ENCODE assay signal across 20 cellular contexts in genomic region chr16:88640520-88641247, GRCh38. TPM values are rescaled to one million over a fixed set of nuclear protein-coding genes. Genes with fewer than 3 reads are reported as not detected.
A peak's percentile ranks its signal among the peaks of the same experiment; 100 is the strongest.
DNase-seq lines count a peak whose midpoint lies in the region; ATAC-seq, FAIRE-seq and TF ChIP-seq lines count a peak whose summit lies in the region.
"Had no signal": no experiment of that assay in that cellular context is flagged by ENCODE, and none has a peak within 500 bp of the region (broad histone marks: within the 10 kb centered on the region; RNA-seq: fewer than 3 reads in every experiment).

No MANE protein-coding gene starts in this region.

- H3K36me3 ChIP-seq in CD8-positive, alpha-beta memory T cell (ENCODE audit: insufficient read depth, low read length), result no peaks in the 10 kb centered on the region
- peaks cover 0 to 29% (median 0%) of the 10 kb centered on the region in 9 donors for H3K36me3 ChIP-seq in heart left ventricle
- H3K36me3 ChIP-seq: breast epithelium, thoracic aorta had no signal

- H3K4me1 Mint-ChIP-seq in CD4-positive, alpha-beta T cell (ENCODE audit: low read depth), result peaks cover 40% of the 10 kb centered on the region
- peaks cover 56 to 74% (median 71%) of the 10 kb centered on the region in 3 donors for H3K4me1 Mint-ChIP-seq in naive B cell
- H3K4me1 Mint-ChIP-seq in CD8-positive, alpha-beta memory T cell, result peaks cover 42 to 69% (median 44%) of the 10 kb centered on the region in 3 donors

- H3K27ac ChIP-seq in CD4-positive, alpha-beta T cell (ENCODE audit: low read depth, low read length), result no peak overlapping the region
- H3K27ac ChIP-seq in CD8-positive, alpha-beta memory T cell (ENCODE audit: low read depth, low read length), result no peak overlapping the region
- no peak overlapping the region for H3K27ac ChIP-seq in heart left ventricle
- H3K27ac ChIP-seq: breast epithelium, gastroesophageal sphincter, skin epidermis, thoracic aorta had no signal

- no peaks in the 10 kb centered on the region for H3K9me3 Mint-ChIP-seq in CD4-positive, alpha-beta T cell
- no peaks in the 10 kb centered on the region for H3K9me3 Mint-ChIP-seq in naive B cell
- H3K9me3 Mint-ChIP-seq in CD8-positive, alpha-beta memory T cell, result peaks cover 0 to 6% (median 3%) of the 10 kb centered on the region in 5 donors
- H3K9me3 Mint-ChIP-seq: activated CD4-positive, alpha-beta T cell treated with anti-CD3 and anti-CD28 coated beads, Interleukin-2, amount 10 ng/mL, durations not matched to agents 24 days and 14 days had no signal

- H3K4me1 ChIP-seq in CD8-positive, alpha-beta memory T cell (ENCODE audit: insufficient read depth, low read length), result peaks cover 35% of the 10 kb centered on the region
- peaks cover 0 to 11% (median 0%) of the 10 kb centered on the region in 12 donors for H3K4me1 ChIP-seq in heart left ventricle
- H3K4me1 ChIP-seq: gastroesophageal sphincter had no signal

- CTCF ChIA-PET in CD4-positive, alpha-beta T cell (lab: Charles Lee), result no interaction called here
- CTCF ChIA-PET in CD8-positive, alpha-beta memory T cell (lab: Charles Lee), result interaction anchor here (1.4 kb wide), 2 partner anchors 9 to 44 kb away, joined by 3 to 4 read pairs; no protein-coding TSS in a partner anchor

- H3K27me3 ChIP-seq in CD4-positive, alpha-beta T cell (ENCODE audit: control insufficient read depth, insufficient read depth, low read length), result peaks cover 19% of the 10 kb centered on the region
- no peaks in the 10 kb centered on the region for H3K27me3 ChIP-seq in CD8-positive, alpha-beta memory T cell (ENCODE audit: insufficient read depth, low read length, poor library complexity, severe bottlenecking)
- H3K27me3 ChIP-seq in heart left ventricle, result peaks cover 16 to 55% (median 30%) of the 10 kb centered on the region in 9 donors

- H3K9me3 ChIP-seq in CD4-positive, alpha-beta T cell (ENCODE audit: control insufficient read depth, low read length), result no peaks in the 10 kb centered on the region
- H3K9me3 ChIP-seq in CD8-positive, alpha-beta memory T cell (ENCODE audit: low read length), result no peaks in the 10 kb centered on the region
- no peaks in the 10 kb centered on the region for H3K9me3 ChIP-seq in heart left ventricle
- H3K9me3 ChIP-seq: breast epithelium, gastroesophageal sphincter, thoracic aorta had no signal

- TF ChIP-seq POLR2A in GM12891 (IDR thresholded peaks at IDR 0.05; ENCODE audit: low read depth, low read length) (no peak), Raji (IDR thresholded peaks at IDR 0.05; ENCODE audit: insufficient read depth, low read depth, low read length) (0 out of 2 replicates have a peak, but pooled peaks have one; percentile 20), heart left ventricle (IDR thresholded peaks at IDR 0.05) (no peak)

- POLR2A ChIA-PET in CD4-positive, alpha-beta T cell (lab: Charles Lee), result interaction anchor here (5.1 kb wide), 1 partner anchor 61 kb away, joined by 24 read pairs; no protein-coding TSS in a partner anchor
- POLR2A ChIA-PET in CD8-positive, alpha-beta memory T cell (lab: Charles Lee), result interaction anchor here (0.5 to 2.0 kb wide), 7 partner anchors 9 to 71 kb away, joined by 3 to 8 read pairs (median 5); no protein-coding TSS in a partner anchor

- H3K36me3 Mint-ChIP-seq in CD4-positive, alpha-beta T cell (ENCODE audit: low read depth), result peaks cover 29% of the 10 kb centered on the region
- peaks cover 0 to 6% of the 10 kb centered on the region in 2 donors for H3K36me3 Mint-ChIP-seq in naive B cell
- H3K36me3 Mint-ChIP-seq in CD8-positive, alpha-beta memory T cell, result peaks cover 0 to 33% (median 4%) of the 10 kb centered on the region in 3 donors

- intact Hi-C loops in CD4-positive, alpha-beta T cell (cut with DNase I, micrococcal nuclease), result no loop called here
- intact Hi-C loops in heart left ventricle (cut with DNase I), result no loop called here

- no peak for TF ChIP-seq CTCF in CD4-positive, alpha-beta T cell (IDR thresholded peaks at IDR 0.05)
- no peak for TF ChIP-seq CTCF in heart left ventricle (IDR thresholded peaks at IDR 0.05)

- 56 to 84% (median 64%) methylated on average over 4 to 16 of the region's 16 CpGs for WGBS in heart left ventricle, 4 donors

- no peak for ATAC-seq in CD4-positive, alpha-beta T cell (ENCODE audit: poor library complexity)
- ATAC-seq in naive B cell (ENCODE audit: low read depth in 2 of 2) (peak; percentile 22 to 34), heart left ventricle (no peak)
- ATAC-seq: activated naive CD8-positive, alpha-beta T cell treated with anti-CD3 and anti-CD28 coated beads, Interleukin-2, amount 50 U/mL, for 24 hours had no signal

- peaks cover 25% of the 10 kb centered on the region for H3K27me3 Mint-ChIP-seq in CD4-positive, alpha-beta T cell
- H3K27me3 Mint-ChIP-seq in naive B cell, result no peaks in the 10 kb centered on the region
- H3K27me3 Mint-ChIP-seq in CD8-positive, alpha-beta memory T cell, result peaks cover 0 to 7% of the 10 kb centered on the region in 2 donors

- H3K27ac Mint-ChIP-seq in CD4-positive, alpha-beta T cell, result peak overlapping the region; percentile 18
- H3K27ac Mint-ChIP-seq in naive B cell, result peak overlapping the region; percentile 38 to 93 (median 83)
- peak overlapping the region in 4 of 8 donors; percentile 49 to 83 (median 78) for H3K27ac Mint-ChIP-seq in CD8-positive, alpha-beta memory T cell
- H3K27ac Mint-ChIP-seq: activated CD4-positive, alpha-beta T cell treated with anti-CD3 and anti-CD28 coated beads, Interleukin-2, amount 10 ng/mL, durations not matched to agents 24 days and 14 days; activated naive CD8-positive, alpha-beta T cell treated with anti-CD3 and anti-CD28 coated beads, Interleukin-2, amount 50 U/mL, for 24 hours; progenitor cell of endocrine pancreas had no signal

- no peak for DNase-seq in CD4-positive, alpha-beta T cell
- DNase-seq in GM12891 (ENCODE audit: insufficient read length, low spot score), result no peak
- DNase-seq in naive B cell, result peak; percentile 40
- no peak for DNase-seq in CD8-positive, alpha-beta memory T cell
- DNase-seq in GF-D8 (lab: John Stamatoyannopoulos, UW), result no peak
- no peak for DNase-seq in heart left ventricle
- DNase-seq: activated CD4-positive, alpha-beta T cell treated with anti-CD3 and anti-CD28 coated beads, Interleukin-2, amount 10 ng/mL, durations not matched to agents 24 days and 14 days; activated naive CD8-positive, alpha-beta T cell treated with anti-CD3 and anti-CD28 coated beads, Interleukin-2, amount 50 U/mL, for 24 hours; DMS79; NCI-H1694; NCI-H226; SIG-M5 had no signal

- peak; percentile 13 for FAIRE-seq in GM12891 (lab: Jason Lieb, UNC)

- H3K4me3 Mint-ChIP-seq in CD4-positive, alpha-beta T cell, result peak overlapping the region; percentile 17
- H3K4me3 Mint-ChIP-seq in naive B cell, result peak overlapping the region; percentile 55 to 90 (median 71)
- H3K4me3 Mint-ChIP-seq in CD8-positive, alpha-beta memory T cell, result peak overlapping the region in 3 of 7 donors; percentile 44 to 69 (median 50)
- H3K4me3 Mint-ChIP-seq: activated CD4-positive, alpha-beta T cell treated with anti-CD3 and anti-CD28 coated beads, Interleukin-2, amount 10 ng/mL, durations not matched to agents 24 days and 14 days; activated naive CD8-positive, alpha-beta T cell treated with anti-CD3 and anti-CD28 coated beads, Interleukin-2, amount 50 U/mL, for 24 hours had no signal

- no peak overlapping the region for H3K4me3 ChIP-seq in CD8-positive, alpha-beta memory T cell (ENCODE audit: low read length)
- H3K4me3 ChIP-seq in heart left ventricle, result no peak overlapping the region
- H3K4me3 ChIP-seq: gastroesophageal sphincter, skin epidermis, thoracic aorta had no signal

TF ChIP-seq in GM12891, 5 proteins besides CTCF, POLR2A, EP300 and RAD21:
- TF ChIP-seq POLR2AphosphoS5 (IDR thresholded peaks at IDR 0.05; ENCODE audit: low read depth, low read length) (peak; percentile 41; the same call in 1 of the 2 replicates), POU2F2 (IDR thresholded peaks at IDR 0.05; ENCODE audit: low read depth, low read length) (no peak), SPI1 (IDR thresholded peaks at IDR 0.05; ENCODE audit: low read depth, low read length) (no peak), PAX5 (IDR thresholded peaks at IDR 0.05; ENCODE audit: insufficient read depth, low read length, severe bottlenecking) (no peak), TAF1 (IDR thresholded peaks at IDR 0.05; ENCODE audit: low read depth, low read length) (no peak)

RNA-seq across cellular contexts. Expression of gene IL17C, which starts 2.3 kb away (rescaled TPM):
- under 1 TPM in 1 of 2 experiments, not detected in 1; 0.77 TPM for total RNA-seq in CD4-positive, alpha-beta T cell
- 0.09 TPM for polyA plus RNA-seq in GM12891 (2012; ENCODE audit: low read depth, missing spikeins)
- 1 to 10 TPM in 1 of 6 donors, under 1 TPM in 3, not detected in 2; 0.39 to 1.3 (median 0.86) TPM for polyA plus RNA-seq in naive B cell (ENCODE audit: low read depth in 6 of 6)
- total RNA-seq in CD8-positive, alpha-beta memory T cell, result under 1 TPM in 1 of 2 experiments, not detected in 1; 0.22 TPM
- polyA plus RNA-seq in CD8-positive, alpha-beta memory T cell, result not detected
- not detected for total RNA-seq in heart left ventricle
- not detected for polyA plus RNA-seq in heart left ventricle
- total RNA-seq: activated CD4-positive, alpha-beta T cell treated with anti-CD3 and anti-CD28 coated beads, Interleukin-2, amount 10 ng/mL, durations not matched to agents 24 days and 14 days; breast epithelium; dermis blood vessel endothelial cell; gastroesophageal sphincter had no signal
- polyA plus RNA-seq: BJ had no signal

RNA-seq across cellular contexts. Expression of gene CYBA, which starts 10.2 kb away (rescaled TPM):
- total RNA-seq in CD4-positive, alpha-beta T cell, result 100 to 1,000 TPM; 292 to 294 TPM
- 416 TPM for polyA plus RNA-seq in GM12891 (2012; ENCODE audit: low read depth, missing spikeins)
- polyA plus RNA-seq in naive B cell (ENCODE audit: low read depth in 6 of 6) (1,000 to 10,000 TPM; 1,408 to 2,468 (median 1,616) TPM), heart left ventricle (10 to 100 TPM; 46.5 to 48.8 TPM)
- 100 to 1,000 TPM; 208 to 237 TPM for total RNA-seq in CD8-positive, alpha-beta memory T cell
- 1,129 TPM for polyA plus RNA-seq in CD8-positive, alpha-beta memory T cell
- total RNA-seq in heart left ventricle, result 100 to 1,000 TPM in 1 of 9 donors, 10 to 100 TPM in 8; 22.6 to 227 (median 34.4) TPM

RNA-seq across cellular contexts. Expression of gene MVD, which starts 22.2 kb away (rescaled TPM):
- total RNA-seq in CD4-positive, alpha-beta T cell, result 10 to 100 TPM; 74.2 to 76.9 TPM
- 85.4 TPM for polyA plus RNA-seq in GM12891 (2012; ENCODE audit: low read depth, missing spikeins)
- polyA plus RNA-seq in naive B cell (ENCODE audit: low read depth in 6 of 6) (10 to 100 TPM in 5 of 6 donors, 1 to 10 TPM in 1; 9.7 to 36.1 (median 18.2) TPM), heart left ventricle (10 to 100 TPM; 22.3 to 41.2 TPM)
- total RNA-seq in CD8-positive, alpha-beta memory T cell, result 10 to 100 TPM; 58.0 to 59.7 TPM
- polyA plus RNA-seq in CD8-positive, alpha-beta memory T cell, result 25.6 TPM
- total RNA-seq in heart left ventricle, result 10 to 100 TPM; 17.5 to 26.8 (median 20.6) TPM

RNA-seq across cellular contexts. Expression of gene SNAI3, which starts 45.6 kb away (rescaled TPM):
- 1 to 10 TPM; 3.0 to 3.5 TPM for total RNA-seq in CD4-positive, alpha-beta T cell
- 2.0 TPM for polyA plus RNA-seq in GM12891 (2012; ENCODE audit: low read depth, missing spikeins)
- 1 to 10 TPM; 1.4 to 9.0 (median 5.9) TPM for polyA plus RNA-seq in naive B cell (ENCODE audit: low read depth in 6 of 6)
- total RNA-seq in CD8-positive, alpha-beta memory T cell, result 1 to 10 TPM; 2.2 to 2.8 TPM
- polyA plus RNA-seq in CD8-positive, alpha-beta memory T cell, result 13.5 TPM
- 1 to 10 TPM in 6 of 9 donors, under 1 TPM in 3; 0.76 to 9.5 (median 1.4) TPM for total RNA-seq in heart left ventricle
- polyA plus RNA-seq in heart left ventricle, result 1 to 10 TPM; 1.7 to 4.4 TPM
- total RNA-seq: dermis blood vessel endothelial cell had no signal
- polyA plus RNA-seq: BJ had no signal

Comparison
In these comparisons a context has a peak if more than half of its experiments do, and no peak if none do; other contexts are left out.
1. ATAC-seq: peak in naive B cell (2 of 2); none in CD4-positive, alpha-beta T cell (single experiment) and heart left ventricle (0 of 4).